8 cellular contexts compared by ENCODE assay signal in genomic region chr19:9913237-9914000, GRCh38. TPM values are rescaled to one million over a fixed set of nuclear protein-coding genes. Genes with fewer than 3 reads are reported as not detected.
DNase-seq lines count a peak whose midpoint lies in the region; ATAC-seq and TF ChIP-seq lines count a peak whose summit lies in the region.

No MANE protein-coding gene starts in this region.

- H3K4me1 Mint-ChIP-seq in neural crest cell, result peaks cover 13% of the 10 kb centered on the region

- H3K27ac ChIP-seq in effector memory CD4-positive, alpha-beta T cell (ENCODE audit: insufficient read depth, low read length, poor library complexity, severe bottlenecking), result no peak overlapping the region

- H3K27me3 Mint-ChIP-seq in neural crest cell (ENCODE audit: low read depth), result peaks cover 33% of the 10 kb centered on the region

- ATAC-seq in HG03521 (IDR thresholded peaks at IDR 0.05; ENCODE audit: unreplicated experiment), result no peak

- H3K27me3 ChIP-seq in endocrine pancreas (ENCODE audit: control insufficient read depth, insufficient read depth, low read length), result no peaks in the 10 kb centered on the region
- H3K27me3 ChIP-seq in effector memory CD4-positive, alpha-beta T cell (replicated peaks; ENCODE audit: control insufficient read depth, insufficient read depth, low read length, poor library complexity, severe bottlenecking), result peaks cover 16% of the 10 kb centered on the region

- H3K4me3 ChIP-seq in endocrine pancreas (ENCODE audit: control insufficient read depth, insufficient read depth, low read length), result no peak overlapping the region
- H3K4me3 ChIP-seq in effector memory CD4-positive, alpha-beta T cell (ENCODE audit: insufficient read depth, low read depth, low read length, poor library complexity, severe bottlenecking), result no peak overlapping the region

- no peaks in the 10 kb centered on the region for H3K9me3 ChIP-seq in endocrine pancreas (ENCODE audit: control insufficient read depth, low read length)
- H3K9me3 ChIP-seq in effector memory CD4-positive, alpha-beta T cell (ENCODE audit: control insufficient read depth, low read length), result no peaks in the 10 kb centered on the region

- H3K4me1 ChIP-seq in endocrine pancreas (ENCODE audit: control insufficient read depth, insufficient read depth, low read length), result no peaks in the 10 kb centered on the region
- peaks cover 12% of the 10 kb centered on the region for H3K4me1 ChIP-seq in effector memory CD4-positive, alpha-beta T cell (ENCODE audit: control insufficient read depth, insufficient read depth, low read length, poor library complexity, severe bottlenecking)

- peak; percentile 60 for DNase-seq in AG20443 (ENCODE audit: low spot score)
- DNase-seq in HK-2 (ENCODE audit: unreplicated experiment), result peak; percentile 41
- no peak for DNase-seq in neural crest cell (ENCODE audit: low read depth, low spot score)
- no peak for DNase-seq in effector memory CD4-positive, alpha-beta T cell
- DNase-seq in putamen (ENCODE audit: low spot score), result no peak
- no peak for DNase-seq in AML-193 (lab: John Stamatoyannopoulos, UW)

- H3K9me3 Mint-ChIP-seq in neural crest cell, result no peaks in the 10 kb centered on the region

- no peaks in the 10 kb centered on the region for H3K36me3 ChIP-seq in endocrine pancreas (ENCODE audit: control insufficient read depth, insufficient read depth, low read length)
- no peaks in the 10 kb centered on the region for H3K36me3 ChIP-seq in effector memory CD4-positive, alpha-beta T cell (ENCODE audit: control insufficient read depth, insufficient read depth, low read length)

- peak overlapping the region; percentile 65 for H3K9ac ChIP-seq in endocrine pancreas (ENCODE audit: control insufficient read depth, insufficient read depth, low read length)

- TF ChIP-seq CTCF in neural crest cell (conservative IDR thresholded peaks at IDR 0.05), result no peak

- H3K36me3 Mint-ChIP-seq in neural crest cell (ENCODE audit: low read depth), result no peaks in the 10 kb centered on the region

- peak overlapping the region; percentile 85 for H3K4me3 Mint-ChIP-seq in neural crest cell

- no peak overlapping the region for H3K27ac Mint-ChIP-seq in neural crest cell (ENCODE audit: unreplicated experiment)

RNA-seq across cellular contexts. Expression of gene OLFM2, which starts 22.9 kb away (rescaled TPM):
- total RNA-seq in neural crest cell, result 6.8 and 7.3 TPM in 2 replicates

Comparison
In these comparisons a context has a peak if more than half of its experiments do, and no peak if none do; other contexts are left out.
1. DNase-seq: peak in AG20443 (single experiment) and HK-2 (single experiment); none in neural crest cell (single experiment), effector memory CD4-positive, alpha-beta T cell (0 of 3), putamen (single experiment) and AML-193 (0 of 2).